ENCODE assay signal across 8 cellular contexts in the genomic region with DNA sequence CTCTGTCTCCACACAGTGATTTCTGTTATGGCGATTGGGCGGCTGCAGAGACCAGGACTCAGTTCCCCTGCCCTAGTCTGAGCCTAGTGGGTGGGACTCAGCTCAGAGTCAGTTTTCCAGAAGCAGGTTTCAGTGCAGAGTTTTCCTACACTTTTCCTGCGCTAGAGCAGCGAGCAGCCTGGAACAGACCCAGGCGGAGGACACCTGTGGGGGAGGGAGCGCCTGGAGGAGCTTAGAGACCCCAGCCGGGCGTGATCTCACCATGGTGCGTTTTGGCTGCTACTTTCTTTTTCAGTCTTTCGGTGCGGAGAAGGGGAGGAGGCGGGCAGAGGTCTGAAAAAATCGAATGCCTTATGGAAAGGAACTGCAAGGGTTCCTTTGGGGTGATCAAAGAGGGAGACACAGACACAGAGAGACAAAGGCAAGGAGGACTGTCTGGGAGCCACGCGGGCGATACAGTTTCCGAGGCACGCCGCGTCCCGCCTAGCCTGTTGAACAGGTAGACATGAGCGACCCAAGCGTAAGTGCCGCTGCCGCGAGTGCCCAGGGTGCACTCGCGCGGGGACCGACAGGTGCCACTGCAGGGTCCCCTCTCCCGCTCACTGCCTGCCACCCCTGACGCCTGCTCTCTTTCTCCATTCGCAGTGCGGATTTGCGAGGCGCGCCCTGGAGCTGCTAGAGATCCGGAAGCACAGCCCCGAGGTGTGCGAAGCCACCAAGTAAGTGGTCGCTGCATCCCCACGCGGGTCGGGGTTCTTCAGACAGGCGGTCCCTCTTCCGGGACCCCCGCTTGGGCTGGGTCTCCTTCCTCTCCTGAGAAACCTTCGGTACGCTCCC. TPM values are rescaled to one million over a fixed set of nuclear protein-coding genes. Genes with fewer than 3 reads are reported as not detected.
A peak's percentile ranks its signal among the peaks of the same experiment; 100 is the strongest.
DNase-seq lines count a peak whose midpoint lies in the region; ATAC-seq, FAIRE-seq and TF ChIP-seq lines count a peak whose summit lies in the region.

A gene with protein sequence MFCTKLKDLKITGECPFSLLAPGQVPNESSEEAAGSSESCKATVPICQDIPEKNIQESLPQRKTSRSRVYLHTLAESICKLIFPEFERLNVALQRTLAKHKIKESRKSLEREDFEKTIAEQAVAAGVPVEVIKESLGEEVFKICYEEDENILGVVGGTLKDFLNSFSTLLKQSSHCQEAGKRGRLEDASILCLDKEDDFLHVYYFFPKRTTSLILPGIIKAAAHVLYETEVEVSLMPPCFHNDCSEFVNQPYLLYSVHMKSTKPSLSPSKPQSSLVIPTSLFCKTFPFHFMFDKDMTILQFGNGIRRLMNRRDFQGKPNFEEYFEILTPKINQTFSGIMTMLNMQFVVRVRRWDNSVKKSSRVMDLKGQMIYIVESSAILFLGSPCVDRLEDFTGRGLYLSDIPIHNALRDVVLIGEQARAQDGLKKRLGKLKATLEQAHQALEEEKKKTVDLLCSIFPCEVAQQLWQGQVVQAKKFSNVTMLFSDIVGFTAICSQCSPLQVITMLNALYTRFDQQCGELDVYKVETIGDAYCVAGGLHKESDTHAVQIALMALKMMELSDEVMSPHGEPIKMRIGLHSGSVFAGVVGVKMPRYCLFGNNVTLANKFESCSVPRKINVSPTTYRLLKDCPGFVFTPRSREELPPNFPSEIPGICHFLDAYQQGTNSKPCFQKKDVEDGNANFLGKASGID (plus strand): TSS at position 148 of the 837 bp plus-strand sequence. CDS start 30,020 bp downstream, outside the sequence.

- FAIRE-seq in keratinocyte (lab: Jason Lieb, UNC) (no peak), small intestine (lab: Jason Lieb, UNC) (no peak)

- ATAC-seq in HG02870 (IDR thresholded peaks at IDR 0.05; ENCODE audit: unreplicated experiment), result peak; percentile 41
- peak; percentile 68 for ATAC-seq in Panc1

- peak within 1 kb of the TSS; percentile 66 for H3K4me2 ChIP-seq in keratinocyte (ENCODE audit: control insufficient read depth, extremely low read depth, insufficient read depth, low read depth, low read length)

- H3K4me1 ChIP-seq in Panc1 (ENCODE audit: control insufficient read depth, insufficient read depth, low read length) (no peaks in the 10 kb centered on the region), keratinocyte (ENCODE audit: control insufficient read depth, extremely low read depth, insufficient read depth, low read length) (no peaks in the 10 kb centered on the region), small intestine (ENCODE audit: control insufficient read depth in 2 of 2, insufficient read depth in 1 of 2, low read depth in 1 of 2, low read length in 1 of 2) (no peaks in the 10 kb centered on the region)

- TF ChIP-seq CTCF in Panc1 (IDR thresholded peaks at IDR 0.05) (no peak), keratinocyte (optimal IDR thresholded peaks at IDR 0.05 in 1 of 3, IDR thresholded peaks at IDR 0.05 in 1 of 3, conservative IDR thresholded peaks at IDR 0.05 in 1 of 3; ENCODE audit: extremely low read depth in 1 of 3, insufficient read depth in 2 of 3, low read length in 3 of 3) (no peak)

- dilution Hi-C loops in keratinocyte (cut with MboI; ENCODE audit: extremely low pct_ligation_motif_present, low sequenced_read_pairs), result no loop called here

- H3K4me3 ChIP-seq in Panc1 (ENCODE audit: low read depth in 2 of 2, low read length in 2 of 2), result peak within 1 kb of the TSS; percentile 37 to 51
- H3K4me3 ChIP-seq in keratinocyte (ENCODE audit: control insufficient read depth in 2 of 3, extremely low read depth in 1 of 3, insufficient read depth in 2 of 3, low read depth in 1 of 3, low read length in 3 of 3), result peak within 1 kb of the TSS; percentile 38 to 47 (median 47)
- H3K4me3 ChIP-seq in small intestine (ENCODE audit: low read depth in 1 of 2, low read length in 2 of 2), result peak within 1 kb of the TSS; percentile 38 to 70

- intact Hi-C loops in Panc1 (cut with micrococcal nuclease; ENCODE audit: unreplicated experiment), result no loop called here

- in situ Hi-C loops in Panc1 (cut with HindIII; ENCODE audit: low pct_unique_long_range_greater_than_20kb, low sequenced_read_pairs), result no loop called here

- H2AFZ ChIP-seq in keratinocyte (ENCODE audit: control insufficient read depth, low read length), result peak within 1 kb of the TSS; percentile 24

- peak in 3 of 4 experiments; percentile 1 to 4 (median 1) for DNase-seq in activated naive CD4-positive, alpha-beta T cell (lab: John Stamatoyannopoulos, UW)
- no peak for DNase-seq in activated naive CD4-positive, alpha-beta T cell treated with Interleukin-2 at 50 U/mL for 16 hours
- DNase-seq in Panc1 (ENCODE audit: low read depth, low spot score) (no peak), cerebellar cortex (ENCODE audit: low spot score) (peak; percentile 17), keratinocyte (ENCODE audit: low read depth, low spot score) (no peak), small intestine (peak; percentile 43), foreskin melanocyte (no peak)

- no peak within 1 kb of the TSS for H3K9ac ChIP-seq in keratinocyte (ENCODE audit: control insufficient read depth, extremely low read depth, insufficient read depth, low read length)

- H3K36me3 ChIP-seq in Panc1 (ENCODE audit: control insufficient read depth, insufficient read depth, low read length) (no peaks in the 10 kb centered on the region; the same call in 1 of the 2 replicates), keratinocyte (ENCODE audit: control insufficient read depth in 2 of 2, extremely low read depth in 1 of 2, insufficient read depth in 2 of 2, low read length in 2 of 2) (no peaks in the 10 kb centered on the region), small intestine (ENCODE audit: control insufficient read depth in 2 of 2, insufficient read depth in 2 of 2, low read length in 2 of 2) (no peaks in the 10 kb centered on the region)

- CTCF ChIA-PET in Panc1 (lab: Charles Lee), result interaction anchor here (0.5 to 0.6 kb wide), 2 partner anchors 249 to 291 kb away, joined by 3 to 10 read pairs; no protein-coding TSS in a partner anchor

- no peaks in the 10 kb centered on the region for H4K20me1 ChIP-seq in keratinocyte (ENCODE audit: control insufficient read depth, extremely low read depth, insufficient read depth, low read length)

- POLR2A ChIA-PET in Panc1 (lab: Charles Lee), result no interaction called here

- H3K9me3 ChIP-seq in Panc1 (ENCODE audit: control insufficient read depth, insufficient read depth, low read depth, low read length), result no peaks in the 10 kb centered on the region
- no peaks in the 10 kb centered on the region for H3K9me3 ChIP-seq in keratinocyte (ENCODE audit: control insufficient read depth, low read depth, low read length)
- no peaks in the 10 kb centered on the region for H3K9me3 ChIP-seq in small intestine (ENCODE audit: control insufficient read depth, low read depth)

- no peaks in the 10 kb centered on the region for H3K79me2 ChIP-seq in keratinocyte (ENCODE audit: control insufficient read depth, insufficient read depth, low read length)

- no peaks in the 10 kb centered on the region for H3K9me1 ChIP-seq in keratinocyte (ENCODE audit: control insufficient read depth, extremely low read depth, insufficient read depth, low read length)

- BruUV-seq in Panc1 (replicated peaks; lab: Mats Ljungman, UMichigan), result no TSS peak

- H3K27ac ChIP-seq in Panc1 (ENCODE audit: low read length) (no peak within 1 kb of the TSS), keratinocyte (ENCODE audit: control insufficient read depth, insufficient read depth, low read length) (no peak within 1 kb of the TSS), small intestine (ENCODE audit: low read depth in 1 of 2, low read length in 1 of 2) (peak within 1 kb of the TSS in 1 of 2 donors; percentile 84)

- H3K27me3 ChIP-seq in Panc1 (ENCODE audit: control insufficient read depth, insufficient read depth, low read length) (peaks cover 7% of the 10 kb centered on the region; the same call in 1 of the 2 replicates), keratinocyte (ENCODE audit: control insufficient read depth, extremely low read depth, insufficient read depth, low read length) (peaks cover 25% of the 10 kb centered on the region), small intestine (ENCODE audit: control insufficient read depth in 2 of 2, insufficient read depth in 2 of 2, low read length in 2 of 2) (no peaks in the 10 kb centered on the region)

- WGBS in small intestine, 3 donors, result 1% methylated on average over 42 to 49 of the region's 49 CpGs

RNA-seq across cellular contexts. Expression of the gene that starts here (rescaled TPM):
- 0.57 TPM for total RNA-seq in Panc1 (2021; ENCODE audit: unreplicated experiment)
- not detected for polyA plus RNA-seq in Panc1 (2012; ENCODE audit: insufficient read length)
- 0.04 to 0.07 TPM (median 0.05 TPM) in 3 replicates for polyA plus RNA-seq in keratinocyte
- polyA plus RNA-seq in keratinocyte (2011; ENCODE audit: low read depth), result 0.19 TPM
- polyA plus RNA-seq in keratinocyte (2011; cell fraction: cytosol; rRNA removed), result 0.05 and 0.12 TPM in 2 replicates
- polyA plus RNA-seq in keratinocyte (2011; cell fraction: nucleus; rRNA removed), result 0.07 and 0.28 TPM in 2 replicates
- polyA plus RNA-seq in keratinocyte (2012; ENCODE audit: low replicate concordance), result 0.09 and 0.17 TPM in 2 replicates
- polyA minus RNA-seq in keratinocyte, result 0.03 TPM in 1 of 3 replicates, not detected in the others
- polyA minus RNA-seq in keratinocyte (2011; cell fraction: cytosol; rRNA and poly(A)+ RNA removed), result not detected
- 0.23 and 0.63 TPM in 2 replicates for polyA minus RNA-seq in keratinocyte (2011; cell fraction: nucleus; rRNA and poly(A)+ RNA removed)
- 1 to 10 TPM; 1.3 to 8.1 (median 5.9) TPM for polyA plus RNA-seq in small intestine

Comparison
In these comparisons a context has a peak if more than half of its experiments do, and no peak if none do; other contexts are left out.
1. DNase-seq: peak in activated naive CD4-positive, alpha-beta T cell (3 of 4), cerebellar cortex (single experiment) and small intestine (single experiment); none in activated naive CD4-positive, alpha-beta T cell treated with Interleukin-2 at 50 U/mL for 16 hours (single experiment), Panc1 (single experiment), keratinocyte (single experiment) and foreskin melanocyte (single experiment).
2. Peak in ATAC-seq and H3K4me3 ChIP-seq in Panc1; RNA of the gene not detected or under 1 TPM.
3. Peak in every context shown above with its lines, with median percentiles within 50 percentile points of each other: H3K4me3 ChIP-seq.